In the genomic region with DNA sequence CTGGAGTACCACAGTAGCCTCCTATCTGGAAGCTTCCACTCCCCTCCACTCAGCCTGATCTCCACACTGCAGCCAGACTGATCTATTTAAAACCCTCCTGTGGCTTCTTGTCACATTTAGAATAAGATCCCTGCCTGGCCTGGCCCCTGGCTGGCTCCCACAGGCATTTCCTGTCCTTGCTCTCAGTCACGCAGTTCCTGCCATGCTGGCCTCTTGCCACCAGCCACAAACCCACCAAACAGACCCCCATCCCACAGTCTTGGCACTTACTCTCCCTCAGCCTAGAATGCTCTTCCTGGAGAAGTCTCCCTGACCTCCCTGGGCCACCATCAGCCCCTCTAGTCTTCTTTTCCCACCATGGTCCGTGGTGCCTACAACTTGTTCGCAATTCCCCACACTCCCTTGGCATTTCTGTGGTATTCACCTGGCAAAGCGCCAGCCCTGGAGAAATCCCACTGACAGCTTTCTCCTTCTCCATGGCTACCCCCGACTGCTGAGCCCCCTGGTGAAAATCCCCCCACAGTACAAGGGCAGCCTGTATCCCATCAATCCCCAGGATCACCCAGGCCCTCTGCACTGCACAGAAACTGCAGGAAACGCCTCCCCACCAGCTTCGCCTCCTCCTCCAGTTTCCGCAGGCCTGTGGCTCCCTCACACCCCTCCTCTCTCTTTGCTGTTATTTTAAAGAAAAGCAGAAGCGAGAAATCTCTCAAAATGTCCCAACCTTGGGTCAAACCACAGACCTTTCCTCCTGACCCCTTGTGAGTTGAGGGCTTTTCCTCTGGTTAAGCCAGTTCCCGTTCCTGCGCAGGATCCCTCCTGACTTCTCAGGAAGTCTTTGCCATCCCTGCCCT, we compare ENCODE assay signal across 8 cellular contexts.
DNase-seq lines count a peak whose midpoint lies in the region; ATAC-seq, FAIRE-seq and TF ChIP-seq lines count a peak whose summit lies in the region.

No MANE protein-coding gene starts in this region.

- H3K4me1 Mint-ChIP-seq in astrocyte (ENCODE audit: low read depth, unreplicated experiment): peaks cover 47% of the 10 kb centered on the region

- TF ChIP-seq EP300 in Ishikawa (IDR thresholded peaks at IDR 0.05; ENCODE audit: borderline replicate concordance): no peak

- in situ Hi-C loops in HAP-1 (cut with MboI; ENCODE audit: low sequenced_read_pairs): no loop called here

- POLR2A ChIA-PET in GM10248 (lab: Yijun Ruan, JAX): no interaction called here

- no peak for TF ChIP-seq RAD21 in Ishikawa (IDR thresholded peaks at IDR 0.05; ENCODE audit: low read depth)

- H3K4me1 ChIP-seq in astrocyte (ENCODE audit: insufficient read depth, low read length) (peaks cover 38% of the 10 kb centered on the region), mucosa of rectum (ENCODE audit: control insufficient read depth in 2 of 2, insufficient read depth in 2 of 2, low read length in 2 of 2) (peaks cover 11 to 15% of the 10 kb centered on the region in 2 donors), HAP-1 (no peaks in the 10 kb centered on the region)

- H3K36me3 ChIP-seq in astrocyte (ENCODE audit: insufficient read depth, low read length) (no peaks in the 10 kb centered on the region), mucosa of rectum (ENCODE audit: control insufficient read depth in 2 of 2, insufficient read depth in 2 of 2, low read length in 2 of 2) (no peaks in the 10 kb centered on the region), HAP-1 (replicated peaks) (no peaks in the 10 kb centered on the region)

- H3K36me3 Mint-ChIP-seq in astrocyte (ENCODE audit: low read depth, unreplicated experiment): peaks cover 6% of the 10 kb centered on the region

- H3K9ac ChIP-seq in astrocyte (ENCODE audit: low read length): peak overlapping the region; percentile 21
- peak overlapping the region in 1 of 2 donors; percentile 32 for H3K9ac ChIP-seq in mucosa of rectum (ENCODE audit: low read depth in 1 of 2, low read length in 2 of 2)

- H3K9me3 ChIP-seq in astrocyte (ENCODE audit: insufficient read depth, low read depth, low read length): no peaks in the 10 kb centered on the region
- no peaks in the 10 kb centered on the region for H3K9me3 ChIP-seq in mucosa of rectum (ENCODE audit: control insufficient read depth in 2 of 2, low read length in 2 of 2)
- H3K9me3 ChIP-seq in HAP-1: no peaks in the 10 kb centered on the region

- peak overlapping the region; percentile 44 for H3K27ac ChIP-seq in astrocyte (ENCODE audit: low read depth, low read length)
- peak overlapping the region; percentile 6 to 48 for H3K27ac ChIP-seq in mucosa of rectum (ENCODE audit: low read depth in 2 of 2, low read length in 2 of 2)

- peak overlapping the region; percentile 76 for H3K4me2 ChIP-seq in astrocyte (ENCODE audit: low read length)

- peaks cover 2% of the 10 kb centered on the region for H3K9me3 Mint-ChIP-seq in astrocyte (ENCODE audit: unreplicated experiment)

- H4K20me1 ChIP-seq in astrocyte (ENCODE audit: insufficient read depth, low read length): no peaks in the 10 kb centered on the region

- no peak for FAIRE-seq in astrocyte (lab: Jason Lieb, UNC)

- H3K27me3 Mint-ChIP-seq in astrocyte (ENCODE audit: low read depth, unreplicated experiment): peaks cover 28% of the 10 kb centered on the region

- H3K4me3 Mint-ChIP-seq in astrocyte (ENCODE audit: unreplicated experiment): peak overlapping the region; percentile 47

- H2AFZ ChIP-seq in astrocyte (ENCODE audit: low read depth, low read length): no peak overlapping the region

- CTCF ChIA-PET in GM10248 (lab: Yijun Ruan, JAX): interaction anchor here (0.8 to 2.0 kb wide), 5 partner anchors 10 to 272 kb away, joined by 3 to 5 read pairs (median 4); no protein-coding TSS in a partner anchor

- H3K4me3 ChIP-seq in astrocyte (ENCODE audit: insufficient read depth, low read depth, low read length): no peak overlapping the region
- H3K4me3 ChIP-seq in mucosa of rectum (ENCODE audit: low read length in 2 of 2): no peak overlapping the region
- no peak overlapping the region for H3K4me3 ChIP-seq in HAP-1

- H3K27ac Mint-ChIP-seq in astrocyte (ENCODE audit: unreplicated experiment): peak overlapping the region; percentile 95

- H3K27me3 ChIP-seq in astrocyte (ENCODE audit: insufficient read depth, low read length) (peaks cover 5% of the 10 kb centered on the region), mucosa of rectum (ENCODE audit: control insufficient read depth in 2 of 2, insufficient read depth in 2 of 2, low read length in 2 of 2) (no peaks in the 10 kb centered on the region), HAP-1 (ENCODE audit: low read depth) (no peaks in the 10 kb centered on the region)

- ATAC-seq in GM21619 (IDR thresholded peaks at IDR 0.05; ENCODE audit: unreplicated experiment): peak; percentile 72

- no peak for TF ChIP-seq CTCF in GM10248 (IDR thresholded peaks at IDR 0.05; ENCODE audit: control extremely low read depth, extremely low read depth, low read depth, missing control alignments)
- no peak for TF ChIP-seq CTCF in astrocyte (IDR thresholded peaks at IDR 0.05; ENCODE audit: insufficient read depth, low read depth, low read length)

- peak; percentile 77 for DNase-seq in GM10248 (ENCODE audit: extremely low spot score)
- DNase-seq in astrocyte (ENCODE audit: low read depth): peak; percentile 81
- no peak for DNase-seq in HAP-1 (ENCODE audit: low spot score in 2 of 2)
- DNase-seq in NCI-H1436 treated with DMSO at 0.1 percent for 48 hours (lab: John Stamatoyannopoulos, UW): no peak
- DNase-seq in NCI-H1417 treated with DMSO at 0.1 percent for 48 hours (lab: John Stamatoyannopoulos, UW): no peak

- H3K79me2 ChIP-seq in astrocyte (ENCODE audit: insufficient read depth, low read length): no peaks in the 10 kb centered on the region

TF ChIP-seq in Ishikawa, 13 proteins besides CTCF, POLR2A, EP300 and RAD21:
- TF ChIP-seq ZBTB7A (IDR thresholded peaks at IDR 0.05; ENCODE audit: low read depth) (0 out of 2 replicates have a peak, but pooled peaks have one; percentile 45), CEBPB (IDR thresholded peaks at IDR 0.05) (no peak), FOXM1 (IDR thresholded peaks at IDR 0.05; ENCODE audit: borderline replicate concordance, low read depth) (no peak), MAX (IDR thresholded peaks at IDR 0.05) (no peak), TEAD4 (IDR thresholded peaks at IDR 0.05) (0 out of 2 replicates have a peak, but pooled peaks have one; percentile 13), TAF1 (IDR thresholded peaks at IDR 0.05; ENCODE audit: low read depth) (no peak), YY1 (IDR thresholded peaks at IDR 0.05; ENCODE audit: low read depth) (no peak), EGR1 (IDR thresholded peaks at IDR 0.05) (no peak), TCF12 (IDR thresholded peaks at IDR 0.05; ENCODE audit: low read depth) (no peak), NFIC (IDR thresholded peaks at IDR 0.05) (peak; percentile 76), CREB1 (IDR thresholded peaks at IDR 0.05; ENCODE audit: low read depth) (no peak)
- TF ChIP-seq, protein P1, sequence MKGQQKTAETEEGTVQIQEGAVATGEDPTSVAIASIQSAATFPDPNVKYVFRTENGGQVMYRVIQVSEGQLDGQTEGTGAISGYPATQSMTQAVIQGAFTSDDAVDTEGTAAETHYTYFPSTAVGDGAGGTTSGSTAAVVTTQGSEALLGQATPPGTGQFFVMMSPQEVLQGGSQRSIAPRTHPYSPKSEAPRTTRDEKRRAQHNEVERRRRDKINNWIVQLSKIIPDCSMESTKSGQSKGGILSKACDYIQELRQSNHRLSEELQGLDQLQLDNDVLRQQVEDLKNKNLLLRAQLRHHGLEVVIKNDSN (IDR thresholded peaks at IDR 0.05): no peak
- TF ChIP-seq, protein P2, sequence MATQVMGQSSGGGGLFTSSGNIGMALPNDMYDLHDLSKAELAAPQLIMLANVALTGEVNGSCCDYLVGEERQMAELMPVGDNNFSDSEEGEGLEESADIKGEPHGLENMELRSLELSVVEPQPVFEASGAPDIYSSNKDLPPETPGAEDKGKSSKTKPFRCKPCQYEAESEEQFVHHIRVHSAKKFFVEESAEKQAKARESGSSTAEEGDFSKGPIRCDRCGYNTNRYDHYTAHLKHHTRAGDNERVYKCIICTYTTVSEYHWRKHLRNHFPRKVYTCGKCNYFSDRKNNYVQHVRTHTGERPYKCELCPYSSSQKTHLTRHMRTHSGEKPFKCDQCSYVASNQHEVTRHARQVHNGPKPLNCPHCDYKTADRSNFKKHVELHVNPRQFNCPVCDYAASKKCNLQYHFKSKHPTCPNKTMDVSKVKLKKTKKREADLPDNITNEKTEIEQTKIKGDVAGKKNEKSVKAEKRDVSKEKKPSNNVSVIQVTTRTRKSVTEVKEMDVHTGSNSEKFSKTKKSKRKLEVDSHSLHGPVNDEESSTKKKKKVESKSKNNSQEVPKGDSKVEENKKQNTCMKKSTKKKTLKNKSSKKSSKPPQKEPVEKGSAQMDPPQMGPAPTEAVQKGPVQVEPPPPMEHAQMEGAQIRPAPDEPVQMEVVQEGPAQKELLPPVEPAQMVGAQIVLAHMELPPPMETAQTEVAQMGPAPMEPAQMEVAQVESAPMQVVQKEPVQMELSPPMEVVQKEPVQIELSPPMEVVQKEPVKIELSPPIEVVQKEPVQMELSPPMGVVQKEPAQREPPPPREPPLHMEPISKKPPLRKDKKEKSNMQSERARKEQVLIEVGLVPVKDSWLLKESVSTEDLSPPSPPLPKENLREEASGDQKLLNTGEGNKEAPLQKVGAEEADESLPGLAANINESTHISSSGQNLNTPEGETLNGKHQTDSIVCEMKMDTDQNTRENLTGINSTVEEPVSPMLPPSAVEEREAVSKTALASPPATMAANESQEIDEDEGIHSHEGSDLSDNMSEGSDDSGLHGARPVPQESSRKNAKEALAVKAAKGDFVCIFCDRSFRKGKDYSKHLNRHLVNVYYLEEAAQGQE (IDR thresholded peaks at IDR 0.05; ENCODE audit: low read depth): no peak

Comparison
In these comparisons a context has a peak if more than half of its experiments do, and no peak if none do; other contexts are left out.
1. DNase-seq: peak in GM10248 (single experiment) and astrocyte (single experiment); none in HAP-1 (0 of 2), NCI-H1436 treated with DMSO at 0.1 percent for 48 hours (single experiment) and NCI-H1417 treated with DMSO at 0.1 percent for 48 hours (single experiment).